8 cellular contexts compared by ENCODE assay signal in the genomic region with DNA sequence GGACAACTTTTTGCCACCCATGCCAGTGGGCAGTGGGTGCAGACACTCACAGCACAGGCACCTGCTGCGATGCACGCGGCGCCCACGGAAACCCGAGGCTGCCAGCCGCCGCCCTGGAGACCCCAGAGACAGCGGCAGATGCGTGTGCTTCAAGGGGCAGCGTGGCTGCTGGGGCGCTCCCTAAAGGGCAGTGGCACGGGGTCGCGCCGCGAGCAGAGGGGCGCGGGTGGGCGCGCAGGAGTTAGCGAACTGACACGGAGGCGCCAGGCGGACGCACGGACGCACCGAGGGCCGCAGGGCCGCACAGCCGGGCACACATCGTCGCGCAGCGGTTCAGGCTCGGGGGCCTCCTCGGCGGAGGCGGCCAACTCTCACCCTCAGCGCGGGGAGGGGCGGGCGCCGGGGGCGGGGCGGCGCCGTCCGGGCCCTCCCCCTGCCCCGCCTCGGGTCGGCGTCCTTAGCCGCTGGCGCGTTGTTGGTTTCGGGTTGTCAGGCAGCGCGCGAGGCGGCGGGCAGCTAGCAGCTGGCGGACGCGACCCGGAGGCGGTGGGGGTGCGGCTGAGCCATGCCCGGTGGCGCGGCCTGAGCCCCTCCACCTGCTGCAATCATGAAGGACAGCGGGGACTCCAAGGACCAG. TPM values are rescaled to one million over a fixed set of nuclear protein-coding genes. Genes with fewer than 3 reads are reported as not detected.
A peak's percentile ranks its signal among the peaks of the same experiment; 100 is the strongest.
DNase-seq lines count a peak whose midpoint lies in the region; ATAC-seq and TF ChIP-seq lines count a peak whose summit lies in the region.

A gene with protein sequence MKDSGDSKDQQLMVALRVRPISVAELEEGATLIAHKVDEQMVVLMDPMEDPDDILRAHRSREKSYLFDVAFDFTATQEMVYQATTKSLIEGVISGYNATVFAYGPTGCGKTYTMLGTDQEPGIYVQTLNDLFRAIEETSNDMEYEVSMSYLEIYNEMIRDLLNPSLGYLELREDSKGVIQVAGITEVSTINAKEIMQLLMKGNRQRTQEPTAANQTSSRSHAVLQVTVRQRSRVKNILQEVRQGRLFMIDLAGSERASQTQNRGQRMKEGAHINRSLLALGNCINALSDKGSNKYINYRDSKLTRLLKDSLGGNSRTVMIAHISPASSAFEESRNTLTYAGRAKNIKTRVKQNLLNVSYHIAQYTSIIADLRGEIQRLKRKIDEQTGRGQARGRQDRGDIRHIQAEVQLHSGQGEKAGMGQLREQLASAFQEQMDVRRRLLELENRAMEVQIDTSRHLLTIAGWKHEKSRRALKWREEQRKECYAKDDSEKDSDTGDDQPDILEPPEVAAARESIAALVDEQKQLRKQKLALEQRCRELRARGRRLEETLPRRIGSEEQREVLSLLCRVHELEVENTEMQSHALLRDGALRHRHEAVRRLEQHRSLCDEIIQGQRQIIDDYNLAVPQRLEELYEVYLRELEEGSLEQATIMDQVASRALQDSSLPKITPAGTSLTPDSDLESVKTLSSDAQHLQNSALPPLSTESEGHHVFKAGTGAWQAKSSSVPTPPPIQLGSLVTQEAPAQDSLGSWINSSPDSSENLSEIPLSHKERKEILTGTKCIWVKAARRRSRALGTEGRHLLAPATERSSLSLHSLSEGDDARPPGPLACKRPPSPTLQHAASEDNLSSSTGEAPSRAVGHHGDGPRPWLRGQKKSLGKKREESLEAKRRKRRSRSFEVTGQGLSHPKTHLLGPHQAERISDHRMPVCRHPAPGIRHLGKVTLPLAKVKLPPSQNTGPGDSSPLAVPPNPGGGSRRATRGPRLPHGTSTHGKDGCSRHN (plus strand): TSS at position 484 of the 637 bp plus-strand sequence. CDS start 124 bp downstream, at position 608.

- no peaks in the 10 kb centered on the region for H3K79me2 ChIP-seq in osteoblast (ENCODE audit: insufficient read depth, low read length)

- DNase-seq in DMS53 treated with DMSO at 0.1 percent for 48 hours (lab: John Stamatoyannopoulos, UW; ENCODE audit: unreplicated experiment): peak; percentile 52
- peak; percentile 79 for DNase-seq in activated CD8-positive, alpha-beta memory T cell treated with anti-CD3 and anti-CD28 coated beads, Interleukin-2, amount 10 ng/mL, durations not matched to agents 7 days and 5 days
- DNase-seq in foreskin keratinocyte: no peak
- DNase-seq in osteoblast (ENCODE audit: insufficient read length, low spot score, missing footprints): peak; percentile 81
- no peak for DNase-seq in suprapubic skin (ENCODE audit: low spot score in 2 of 2)
- no peak for DNase-seq in NK-92 treated with Interleukin-12 subunit alpha and Interleukin-12 subunit beta, amount 100 ng/mL, for 24 hours (lab: John Stamatoyannopoulos, UW)
- no peak for DNase-seq in NCI-H748 (lab: John Stamatoyannopoulos, UW; ENCODE audit: unreplicated experiment)

- H3K27ac Mint-ChIP-seq in activated CD8-positive, alpha-beta memory T cell treated with anti-CD3 and anti-CD28 coated beads, Interleukin-2, amount 10 ng/mL, durations not matched to agents 7 days and 5 days: no peak within 1 kb of the TSS

- peak within 1 kb of the TSS; percentile 36 for H3K4me3 Mint-ChIP-seq in activated CD8-positive, alpha-beta memory T cell treated with anti-CD3 and anti-CD28 coated beads, Interleukin-2, amount 10 ng/mL, durations not matched to agents 7 days and 5 days

- H3K27me3 Mint-ChIP-seq in activated CD8-positive, alpha-beta memory T cell treated with anti-CD3 and anti-CD28 coated beads, Interleukin-2, amount 10 ng/mL, durations not matched to agents 7 days and 5 days: peaks cover 34% of the 10 kb centered on the region

- H3K27ac ChIP-seq in foreskin keratinocyte: no peak within 1 kb of the TSS
- H3K27ac ChIP-seq in osteoblast (ENCODE audit: low read depth, low read length): no peak within 1 kb of the TSS
- H3K27ac ChIP-seq in suprapubic skin: no peak within 1 kb of the TSS

- H3K36me3 ChIP-seq in osteoblast (ENCODE audit: insufficient read depth, low read length) (no peaks in the 10 kb centered on the region), suprapubic skin (no peaks in the 10 kb centered on the region)

- H3K4me1 ChIP-seq in foreskin keratinocyte (no peaks in the 10 kb centered on the region), osteoblast (ENCODE audit: insufficient read depth, low read length) (no peaks in the 10 kb centered on the region), suprapubic skin (peaks cover 18% of the 10 kb centered on the region)

- H3K4me1 Mint-ChIP-seq in activated CD8-positive, alpha-beta memory T cell treated with anti-CD3 and anti-CD28 coated beads, Interleukin-2, amount 10 ng/mL, durations not matched to agents 7 days and 5 days: peaks cover 33% of the 10 kb centered on the region

- H3K4me3 ChIP-seq in osteoblast (ENCODE audit: insufficient read depth, low read length) (no peak within 1 kb of the TSS), suprapubic skin (peak within 1 kb of the TSS; percentile 47)

- H3K36me3 Mint-ChIP-seq in activated CD8-positive, alpha-beta memory T cell treated with anti-CD3 and anti-CD28 coated beads, Interleukin-2, amount 10 ng/mL, durations not matched to agents 7 days and 5 days: no peaks in the 10 kb centered on the region

- H3K27me3 ChIP-seq in foreskin keratinocyte (peaks cover 47% of the 10 kb centered on the region), osteoblast (ENCODE audit: insufficient read depth, low read length) (peaks cover 13% of the 10 kb centered on the region), suprapubic skin (peaks cover 59% of the 10 kb centered on the region)

- TF ChIP-seq POLR2A in suprapubic skin (IDR thresholded peaks at IDR 0.05): no peak

- no peak for TF ChIP-seq EP300 in suprapubic skin (IDR thresholded peaks at IDR 0.05)

- H3K9me3 ChIP-seq in osteoblast (ENCODE audit: low read depth, low read length) (no peaks in the 10 kb centered on the region), suprapubic skin (no peaks in the 10 kb centered on the region)

- TF ChIP-seq CTCF in foreskin keratinocyte (conservative IDR thresholded peaks at IDR 0.05) (no peak), osteoblast (IDR thresholded peaks at IDR 0.05; ENCODE audit: extremely low read depth, low read depth, low read length) (no peak), suprapubic skin (IDR thresholded peaks at IDR 0.05) (no peak)

- H4K20me1 ChIP-seq in osteoblast (ENCODE audit: insufficient read depth, low read length): no peaks in the 10 kb centered on the region

- 3% methylated on average over 41 of the region's 73 CpGs for WGBS in suprapubic skin

- H3K4me2 ChIP-seq in osteoblast (ENCODE audit: insufficient read depth, low read length): no peak within 1 kb of the TSS

- ATAC-seq in HG03442 (IDR thresholded peaks at IDR 0.05; ENCODE audit: unreplicated experiment): peak; percentile 41
- ATAC-seq in activated CD8-positive, alpha-beta memory T cell treated with anti-CD3 and anti-CD28 coated beads, Interleukin-2, amount 10 ng/mL, durations not matched to agents 7 days and 5 days: peak; percentile 96
- peak; percentile 70 for ATAC-seq in foreskin keratinocyte

- CTCF ChIA-PET in activated CD8-positive, alpha-beta memory T cell treated with anti-CD3 and anti-CD28 coated beads, Interleukin-2, amount 10 ng/mL, durations not matched to agents 7 days and 5 days (lab: Charles Lee): interaction anchor here (0.6 to 1.5 kb wide), 3 partner anchors 26 to 36 kb away, joined by 3 to 4 read pairs (median 4); a partner anchor contains a TSS

- no peaks in the 10 kb centered on the region for H3K9me3 Mint-ChIP-seq in activated CD8-positive, alpha-beta memory T cell treated with anti-CD3 and anti-CD28 coated beads, Interleukin-2, amount 10 ng/mL, durations not matched to agents 7 days and 5 days (ENCODE audit: low read depth)

- no peak within 1 kb of the TSS for H2AFZ ChIP-seq in osteoblast (ENCODE audit: low read length)

RNA-seq across cellular contexts. Expression of the gene that starts here (rescaled TPM):
- total RNA-seq in activated CD8-positive, alpha-beta memory T cell treated with anti-CD3 and anti-CD28 coated beads, Interleukin-2, amount 10 ng/mL, durations not matched to agents 7 days and 5 days: 1 to 10 TPM in 1 of 2 experiments, under 1 TPM in 1; 0.42 to 1.6 TPM
- 0.03 and 0.04 TPM in 2 replicates for total RNA-seq in foreskin keratinocyte
- polyA plus RNA-seq in foreskin keratinocyte: 0.02 and 0.03 TPM in 2 replicates
- total RNA-seq in osteoblast: not detected in 2 replicates
- total RNA-seq in suprapubic skin: 1 to 10 TPM in 2 of 4 donors, under 1 TPM in 2; 0.34 to 1.3 (median 1.0) TPM

Comparison
In these comparisons a context has a peak if more than half of its experiments do, and no peak if none do; other contexts are left out.
1. Peak in ATAC-seq in foreskin keratinocyte; RNA of the gene not detected or under 1 TPM.
2. Peak in DNase-seq in osteoblast; RNA of the gene not detected or under 1 TPM.
3. DNase-seq: peak in DMS53 treated with DMSO at 0.1 percent for 48 hours (single experiment) and activated CD8-positive, alpha-beta memory T cell treated with anti-CD3 and anti-CD28 coated beads, Interleukin-2, amount 10 ng/mL, durations not matched to agents 7 days and 5 days (single experiment); none in foreskin keratinocyte (0 of 2), suprapubic skin (0 of 2), NK-92 treated with Interleukin-12 subunit alpha and Interleukin-12 subunit beta, amount 100 ng/mL, for 24 hours (single experiment) and NCI-H748 (single experiment).
4. ATAC-seq: peak in every context shown above with its lines; median percentile 96 in activated CD8-positive, alpha-beta memory T cell treated with anti-CD3 and anti-CD28 coated beads, Interleukin-2, amount 10 ng/mL, durations not matched to agents 7 days and 5 days; 70 in foreskin keratinocyte; 41 in HG03442.